ENCODE assay signal across 18 cellular contexts in genomic region chr12:89593873-89594272, GRCh38.
DNase-seq lines count a peak whose midpoint lies in the region; ATAC-seq, FAIRE-seq and TF ChIP-seq lines count a peak whose summit lies in the region.
"Had no signal": no experiment of that assay in that cellular context is flagged by ENCODE, and none has a peak within 500 bp of the region (broad histone marks: within the 10 kb centered on the region; RNA-seq: fewer than 3 reads in every experiment).

No MANE protein-coding gene starts in this region.

- no peak for TF ChIP-seq EP300 in K562 (IDR thresholded peaks at IDR 0.05; ENCODE audit: low read length)

- BruUV-seq in K562 (replicated peaks; lab: Mats Ljungman, UMichigan): no TSS peak

- H3K4me2 ChIP-seq in K562 (ENCODE audit: insufficient read depth, low read length) (no peak overlapping the region), neural progenitor cell (peak overlapping the region; percentile 31)

- H3K27me3 ChIP-seq in K562 (ENCODE audit: control insufficient read depth in 2 of 2, insufficient read depth in 2 of 2, low read length in 2 of 2): no peaks in the 10 kb centered on the region
- H3K27me3 ChIP-seq in neural progenitor cell: no peaks in the 10 kb centered on the region

- H3K27me3 Mint-ChIP-seq in neural progenitor cell (ENCODE audit: insufficient read depth, low read depth): no peaks in the 10 kb centered on the region

- H3K79me2 ChIP-seq in K562 (ENCODE audit: control insufficient read depth, insufficient read depth, low read length) (no peaks in the 10 kb centered on the region), neural progenitor cell (ENCODE audit: low read depth) (no peaks in the 10 kb centered on the region)

- in situ Hi-C loops in K562 (cut with MboI): no loop called here

- DNase-seq in D721Med (ENCODE audit: insufficient read length, low spot score) (no peak), K562 (ENCODE audit: extremely low read depth in 1 of 4, low spot score in 3 of 4) (no peak), neural progenitor cell (ENCODE audit: low spot score) (peak; percentile 45), hepatic stellate cell (ENCODE audit: low spot score) (no peak), NCI-H1417 (lab: John Stamatoyannopoulos, UW) (no peak)
- DNase-seq: C1 segment of cervical spinal cord; Caco-2; CD8-positive, alpha-beta T cell; DMS 273 treated with DMSO at 0.1 percent for 48 hours; DMS79; EL; GDM1; GM23248; H7; HCEC 1CT had no signal

- H3K27ac ChIP-seq in K562 (ENCODE audit: extremely low read depth, low read depth, low read length) (no peak overlapping the region), neural progenitor cell (peak overlapping the region; percentile 51)
- H3K27ac ChIP-seq: GM23248 had no signal

- no peaks in the 10 kb centered on the region for H3K9me1 ChIP-seq in K562 (ENCODE audit: control insufficient read depth, insufficient read depth, low read length)

- WGBS in K562 (ENCODE audit: insufficient coverage, low coverage, missing lambda C conversion rate): 77% methylated on average over 5 of the region's 5 CpGs

- no peak for TF ChIP-seq CTCF in D721Med (IDR thresholded peaks at IDR 0.05; ENCODE audit: insufficient read depth, missing control alignments)
- TF ChIP-seq CTCF in K562 (IDR thresholded peaks at IDR 0.05 in 2 of 3, conservative IDR thresholded peaks at IDR 0.05 in 1 of 3; ENCODE audit: insufficient read depth in 2 of 3, low read depth in 1 of 3, low read length in 3 of 3): no peak
- TF ChIP-seq CTCF in neural progenitor cell (IDR thresholded peaks at IDR 0.05): no peak

- CTCF ChIA-PET in K562 (lab: Yijun Ruan, JAX; ENCODE audit: low intra/inter-chr PET ratio): no interaction called here

- H3K4me3 Mint-ChIP-seq in neural progenitor cell: no peak overlapping the region
- H3K4me3 Mint-ChIP-seq: CD8-positive, alpha-beta T cell had no signal

- H4K20me1 ChIP-seq in K562 (replicated peaks; ENCODE audit: control insufficient read depth, insufficient read depth, low read length) (no peaks in the 10 kb centered on the region), neural progenitor cell (ENCODE audit: low read depth) (no peaks in the 10 kb centered on the region)

- POLR2A ChIA-PET in K562 (lab: Yijun Ruan, JAX): interaction anchor here (1.6 to 2.0 kb wide), 2 partner anchors 9 to 10 kb away, joined by 4 to 9 read pairs; no protein-coding TSS in a partner anchor

- H3K9ac ChIP-seq in K562 (ENCODE audit: insufficient read depth in 1 of 2, low read depth in 2 of 2, low read length in 2 of 2) (no peak overlapping the region), neural progenitor cell (no peak overlapping the region)
- H3K9ac ChIP-seq: GM23248 had no signal

- no peak for TF ChIP-seq RAD21 in K562 (CRISPR knock-in tag; conservative IDR thresholded peaks at IDR 0.05 in 1 of 2, IDR thresholded peaks at IDR 0.05 in 1 of 2)

- H2AFZ ChIP-seq in K562 (ENCODE audit: low read depth, low read length): no peak overlapping the region
- no peak overlapping the region for H2AFZ ChIP-seq in neural progenitor cell (replicated peaks)
- H2AFZ ChIP-seq: GM23248 had no signal

- H3K4me1 Mint-ChIP-seq in neural progenitor cell: peaks cover 13% of the 10 kb centered on the region

- H3K9me3 ChIP-seq in K562 (replicated peaks; ENCODE audit: control insufficient read depth, insufficient read depth, low read depth, low read length): no peaks in the 10 kb centered on the region
- H3K9me3 ChIP-seq in neural progenitor cell (ENCODE audit: low read depth): no peaks in the 10 kb centered on the region
- H3K9me3 ChIP-seq: Caco-2 had no signal

- no peak overlapping the region for H3K27ac Mint-ChIP-seq in neural progenitor cell
- H3K27ac Mint-ChIP-seq: CD8-positive, alpha-beta T cell had no signal

- peak; percentile 41 for ATAC-seq in K562
- no peak for ATAC-seq in GM21723 (IDR thresholded peaks at IDR 0.05; ENCODE audit: unreplicated experiment)
- ATAC-seq: CD8-positive, alpha-beta T cell; GM12878 had no signal

- no peaks in the 10 kb centered on the region for H3K9me3 Mint-ChIP-seq in neural progenitor cell
- H3K9me3 Mint-ChIP-seq: CD8-positive, alpha-beta T cell had no signal

- peaks cover 28% of the 10 kb centered on the region for H3K36me3 Mint-ChIP-seq in neural progenitor cell

- intact Hi-C loops in K562 (cut with micrococcal nuclease): no loop called here

- H3K4me3 ChIP-seq in K562: no peak overlapping the region
- no peak overlapping the region for H3K4me3 ChIP-seq in neural progenitor cell
- H3K4me3 ChIP-seq: GM12878, GM23248 had no signal

- no peak for TF ChIP-seq POLR2A in K562 (conservative IDR thresholded peaks at IDR 0.05)

- peaks cover 38% of the 10 kb centered on the region for H3K36me3 ChIP-seq in K562 (ENCODE audit: control insufficient read depth, insufficient read depth, low read length)
- peaks cover 17% of the 10 kb centered on the region for H3K36me3 ChIP-seq in neural progenitor cell

- peaks cover 0 to 10% of the 10 kb centered on the region in 2 experiments; a peak in 2 of 5 replicates for H3K4me1 ChIP-seq in K562 (replicated peaks in 1 of 2; ENCODE audit: control insufficient read depth in 2 of 2, insufficient read depth in 2 of 2, low read length in 2 of 2)
- peaks cover 19% of the 10 kb centered on the region for H3K4me1 ChIP-seq in neural progenitor cell

- H3F3A ChIP-seq in neural progenitor cell (ENCODE audit: low read depth): peaks cover 12% of the 10 kb centered on the region

- FAIRE-seq in D721Med (lab: Jason Lieb, UNC): peak; percentile 70
- FAIRE-seq in K562 (lab: Jason Lieb, UNC): peak; percentile 46
- FAIRE-seq: GM12878, H1 had no signal

TF ChIP-seq in K562, 482 proteins besides CTCF, POLR2A, EP300 and RAD21:
- no peak for TF ChIP-seq VEZF1 (CRISPR knock-in tag; IDR thresholded peaks at IDR 0.05)
- TF ChIP-seq ZNF717 (CRISPR knock-in tag; IDR thresholded peaks at IDR 0.05): no peak
- no peak for TF ChIP-seq SLC30A9 (CRISPR knock-in tag; IDR thresholded peaks at IDR 0.05)
- no peak for TF ChIP-seq REST (CRISPR knock-in tag; IDR thresholded peaks at IDR 0.05; ENCODE audit: low read depth)
- TF ChIP-seq ZFPM2 (CRISPR knock-in tag; IDR thresholded peaks at IDR 0.05): no peak
- TF ChIP-seq PCBP2 (IDR thresholded peaks at IDR 0.05; ENCODE audit: low read depth, low read length, poor library complexity, severe bottlenecking): no peak
- no peak for TF ChIP-seq ILF3 (IDR thresholded peaks at IDR 0.05; ENCODE audit: borderline replicate concordance)
- no peak for TF ChIP-seq POLR3A (IDR thresholded peaks at IDR 0.05; ENCODE audit: borderline replicate concordance, extremely low read depth, insufficient read depth, insufficient read length)
- no peak for TF ChIP-seq CHCHD3 (CRISPR knock-in tag; IDR thresholded peaks at IDR 0.05)
- TF ChIP-seq ZKSCAN1 (IDR thresholded peaks at IDR 0.05; ENCODE audit: low read depth, low read length): no peak
- TF ChIP-seq SMARCA4 (IDR thresholded peaks at IDR 0.05): no peak
- TF ChIP-seq ZNF324 (CRISPR knock-in tag; IDR thresholded peaks at IDR 0.05): no peak
